In the genomic region with DNA sequence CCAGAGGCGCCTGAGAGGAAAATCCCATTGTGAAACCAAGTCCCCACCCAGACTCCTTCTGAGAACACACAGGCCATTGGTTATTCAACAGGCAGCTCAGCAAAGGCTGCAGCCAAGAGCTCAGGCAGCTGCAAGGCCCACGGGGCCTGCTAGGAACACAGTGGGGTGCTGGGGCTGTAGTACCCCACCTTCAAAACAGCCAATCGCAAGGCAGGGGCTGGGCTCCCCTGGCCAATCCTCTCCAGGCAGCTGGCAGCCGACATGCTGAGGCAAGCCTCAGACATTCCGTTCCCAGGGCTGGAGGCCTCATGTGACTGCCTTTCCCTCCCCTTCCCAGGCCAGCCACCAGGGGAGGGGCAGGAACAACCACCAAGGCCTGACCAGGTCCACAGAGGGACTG, we compare ENCODE assay signal across 2 cellular contexts.
TF ChIP-seq lines count a peak whose summit lies in the region.

No MANE protein-coding gene starts in this region.

TF ChIP-seq in IMR-90, 13 proteins besides CTCF, POLR2A, EP300 and RAD21:
- TF ChIP-seq MAZ (IDR thresholded peaks at IDR 0.05; ENCODE audit: borderline replicate concordance, low read depth, low read length) (no peak), RFX5 (IDR thresholded peaks at IDR 0.05; ENCODE audit: low read depth, low read length) (no peak), MAFK (IDR thresholded peaks at IDR 0.05; ENCODE audit: low read depth, low read length) (no peak), MXI1 (IDR thresholded peaks at IDR 0.05; ENCODE audit: borderline replicate concordance, low read depth, low read length) (no peak), NFE2L2 (IDR thresholded peaks at IDR 0.05; ENCODE audit: low read depth, low read length) (no peak), RCOR1 (IDR thresholded peaks at IDR 0.05; ENCODE audit: insufficient replicate concordance, low read length) (no peak), CEBPB (IDR thresholded peaks at IDR 0.05; ENCODE audit: low read depth, low read length) (no peak), BHLHE40 (IDR thresholded peaks at IDR 0.05; ENCODE audit: low read depth, low read length) (no peak), CHD1 (IDR thresholded peaks at IDR 0.05; ENCODE audit: low read depth, low read length) (no peak), FOS (IDR thresholded peaks at IDR 0.05; ENCODE audit: low read depth, low read length) (no peak), SMC3 (IDR thresholded peaks at IDR 0.05; ENCODE audit: low read depth, low read length) (no peak)
- TF ChIP-seq, protein P1, sequence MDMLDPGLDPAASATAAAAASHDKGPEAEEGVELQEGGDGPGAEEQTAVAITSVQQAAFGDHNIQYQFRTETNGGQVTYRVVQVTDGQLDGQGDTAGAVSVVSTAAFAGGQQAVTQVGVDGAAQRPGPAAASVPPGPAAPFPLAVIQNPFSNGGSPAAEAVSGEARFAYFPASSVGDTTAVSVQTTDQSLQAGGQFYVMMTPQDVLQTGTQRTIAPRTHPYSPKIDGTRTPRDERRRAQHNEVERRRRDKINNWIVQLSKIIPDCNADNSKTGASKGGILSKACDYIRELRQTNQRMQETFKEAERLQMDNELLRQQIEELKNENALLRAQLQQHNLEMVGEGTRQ (IDR thresholded peaks at IDR 0.05; ENCODE audit: low read depth, low read length), result no peak
- TF ChIP-seq, protein P2, sequence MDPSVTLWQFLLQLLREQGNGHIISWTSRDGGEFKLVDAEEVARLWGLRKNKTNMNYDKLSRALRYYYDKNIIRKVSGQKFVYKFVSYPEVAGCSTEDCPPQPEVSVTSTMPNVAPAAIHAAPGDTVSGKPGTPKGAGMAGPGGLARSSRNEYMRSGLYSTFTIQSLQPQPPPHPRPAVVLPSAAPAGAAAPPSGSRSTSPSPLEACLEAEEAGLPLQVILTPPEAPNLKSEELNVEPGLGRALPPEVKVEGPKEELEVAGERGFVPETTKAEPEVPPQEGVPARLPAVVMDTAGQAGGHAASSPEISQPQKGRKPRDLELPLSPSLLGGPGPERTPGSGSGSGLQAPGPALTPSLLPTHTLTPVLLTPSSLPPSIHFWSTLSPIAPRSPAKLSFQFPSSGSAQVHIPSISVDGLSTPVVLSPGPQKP (IDR thresholded peaks at IDR 0.05; ENCODE audit: borderline replicate concordance, low read depth, low read length), result no peak

TF ChIP-seq in endothelial cell of umbilical vein, 7 proteins besides CTCF, POLR2A, EP300 and RAD21:
- TF ChIP-seq EZH2 (IDR thresholded peaks at IDR 0.05; ENCODE audit: borderline replicate concordance, low read depth, low read length, severe bottlenecking), result no peak
- TF ChIP-seq, protein P3, sequence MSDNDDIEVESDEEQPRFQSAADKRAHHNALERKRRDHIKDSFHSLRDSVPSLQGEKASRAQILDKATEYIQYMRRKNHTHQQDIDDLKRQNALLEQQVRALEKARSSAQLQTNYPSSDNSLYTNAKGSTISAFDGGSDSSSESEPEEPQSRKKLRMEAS (IDR thresholded peaks at IDR 0.05; ENCODE audit: insufficient read depth, insufficient read length), result no peak
- no peak for TF ChIP-seq JUN (IDR thresholded peaks at IDR 0.05; ENCODE audit: borderline replicate concordance, insufficient read depth, insufficient read length, low read depth)
- TF ChIP-seq FOS (IDR thresholded peaks at IDR 0.05; ENCODE audit: borderline replicate concordance, insufficient read depth, low read length), result no peak
- no peak for TF ChIP-seq MYC (IDR thresholded peaks at IDR 0.05; ENCODE audit: low read depth, low read length)
- no peak for TF ChIP-seq POLR2AphosphoS5 (IDR thresholded peaks at IDR 0.05; ENCODE audit: insufficient read depth, low read depth, low read length)
- TF ChIP-seq GATA2 (IDR thresholded peaks at IDR 0.05; ENCODE audit: insufficient read depth, insufficient read length, low read depth, low read length), result no peak
